Comparison of ENCODE assay signal across 15 cellular contexts in genomic region chr18:59420244-59420643, GRCh38.
A peak's percentile ranks its signal among the peaks of the same experiment; 100 is the strongest.
DNase-seq lines count a peak whose midpoint lies in the region; ATAC-seq, FAIRE-seq and TF ChIP-seq lines count a peak whose summit lies in the region.
"Had no signal": no experiment of that assay in that cellular context is flagged by ENCODE, and none has a peak within 500 bp of the region (broad histone marks: within the 10 kb centered on the region; RNA-seq: fewer than 3 reads in every experiment).

No MANE protein-coding gene starts in this region.

- H3K36me3 Mint-ChIP-seq in mesothelial cell of epicardium: no peaks in the 10 kb centered on the region
- H3K36me3 Mint-ChIP-seq: CD4-positive, CD25-positive, alpha-beta regulatory T cell had no signal

- H3K9me3 ChIP-seq in uterus: no peaks in the 10 kb centered on the region
- H3K9me3 ChIP-seq: BLaER1 treated with 17β-estradiol and CSF1 and Interleukin-3, amounts not matched to agents 10 nM and 100 nM had no signal

- no peaks in the 10 kb centered on the region for H3K36me3 ChIP-seq in bronchial epithelial cell (ENCODE audit: control insufficient read depth, insufficient read depth, low read length)
- H3K36me3 ChIP-seq in uterus: no peaks in the 10 kb centered on the region
- H3K36me3 ChIP-seq: BLaER1 treated with 17β-estradiol and CSF1 and Interleukin-3, amounts not matched to agents 10 nM and 100 nM had no signal

- no peaks in the 10 kb centered on the region for H3K9me3 Mint-ChIP-seq in mesothelial cell of epicardium

- no peak overlapping the region for H3K4me3 Mint-ChIP-seq in mesothelial cell of epicardium
- H3K4me3 Mint-ChIP-seq: CD4-positive, CD25-positive, alpha-beta regulatory T cell had no signal

- H3K27ac ChIP-seq in uterus: peak overlapping the region; percentile 40 to 44
- H3K27ac ChIP-seq: BLaER1 treated with 17β-estradiol and CSF1 and Interleukin-3, amounts not matched to agents 10 nM and 100 nM had no signal

- in situ Hi-C loops in G401 (cut with HindIII; ENCODE audit: low sequenced_read_pairs): no loop called here

- H3K4me3 ChIP-seq in bronchial epithelial cell (ENCODE audit: low read depth, low read length): no peak overlapping the region
- H3K4me3 ChIP-seq in uterus: no peak overlapping the region
- H3K4me3 ChIP-seq: BLaER1 treated with 17β-estradiol and CSF1 and Interleukin-3, amounts not matched to agents 10 nM and 100 nM; GM12878 had no signal

- DNase-seq in Right ventricle myocardium superior (no peak), cardiac septum (ENCODE audit: low spot score) (no peak), bronchial epithelial cell (ENCODE audit: low read depth) (no peak), mesothelial cell of epicardium (ENCODE audit: low spot score in 2 of 2, unreplicated experiment in 2 of 2) (no peak), uterus (peak in 1 of 2 donors; percentile 17), G401 (ENCODE audit: low spot score) (no peak)
- DNase-seq: 8988T; CD4-positive, CD25-positive, alpha-beta regulatory T cell; DMS 273 treated with DMSO at 0.1 percent for 48 hours; HCEC 1CT had no signal

- intact Hi-C loops in Right ventricle myocardium superior (cut with DNase I) (no loop called here), cardiac septum (cut with DNase I) (no loop called here), uterus (cut with DNase I; ENCODE audit: low total_unique reads) (no loop called here)

- H3K27me3 Mint-ChIP-seq in mesothelial cell of epicardium (ENCODE audit: low read depth): peaks cover 1% of the 10 kb centered on the region

- TF ChIP-seq POLR2A in uterus (IDR thresholded peaks at IDR 0.05): no peak

- H3K27ac Mint-ChIP-seq in mesothelial cell of epicardium: peak overlapping the region; percentile 69
- H3K27ac Mint-ChIP-seq: CD4-positive, CD25-positive, alpha-beta regulatory T cell had no signal

- peak; percentile 43 for FAIRE-seq in bronchial epithelial cell (lab: Jason Lieb, UNC)
- FAIRE-seq: GM12878, GM18507 had no signal

- H3K4me1 ChIP-seq in uterus: no peaks in the 10 kb centered on the region
- H3K4me1 ChIP-seq: BLaER1 treated with 17β-estradiol and CSF1 and Interleukin-3, amounts not matched to agents 10 nM and 100 nM had no signal

- TF ChIP-seq CTCF in bronchial epithelial cell (IDR thresholded peaks at IDR 0.05; ENCODE audit: insufficient read depth, low read length, severe bottlenecking): no peak
- no peak for TF ChIP-seq CTCF in mesothelial cell of epicardium (IDR thresholded peaks at IDR 0.05; ENCODE audit: unreplicated experiment)
- no peak for TF ChIP-seq CTCF in uterus (IDR thresholded peaks at IDR 0.05)

- peaks cover 53% of the 10 kb centered on the region for H3K4me1 Mint-ChIP-seq in mesothelial cell of epicardium
- H3K4me1 Mint-ChIP-seq: CD4-positive, CD25-positive, alpha-beta regulatory T cell had no signal

- H3K27me3 ChIP-seq in bronchial epithelial cell (ENCODE audit: control insufficient read depth, insufficient read depth, low read length) (no peaks in the 10 kb centered on the region), uterus (no peaks in the 10 kb centered on the region)
- H3K27me3 ChIP-seq: BLaER1 treated with 17β-estradiol and CSF1 and Interleukin-3, amounts not matched to agents 10 nM and 100 nM had no signal

- ATAC-seq in Right ventricle myocardium superior (ENCODE audit: poor library complexity) (peak; percentile 33), HG02623 (IDR thresholded peaks at IDR 0.05; ENCODE audit: unreplicated experiment) (no peak), HG02610 (IDR thresholded peaks at IDR 0.05; ENCODE audit: unreplicated experiment) (no peak)
- ATAC-seq: GM12878 had no signal
